In genomic region chr3:153146191-153147053, GRCh38 we compare ENCODE assay signal across 1 cellular context.
TF ChIP-seq lines count a peak whose summit lies in the region.

No MANE protein-coding gene starts in this region.

TF ChIP-seq in K562, 482 proteins besides CTCF, POLR2A, EP300 and RAD21 (continued from another document):
- TF ChIP-seq HBP1 (CRISPR knock-in tag; IDR thresholded peaks at IDR 0.05) (no peak), COPS2 (conservative IDR thresholded peaks at IDR 0.05) (no peak), ZNF395 (CRISPR knock-in tag; IDR thresholded peaks at IDR 0.05) (no peak), AFF1 (IDR thresholded peaks at IDR 0.05; ENCODE audit: low read depth in 1 of 2, partially characterized antibody in 2 of 2) (no peak), PURB (CRISPR knock-in tag; IDR thresholded peaks at IDR 0.05; ENCODE audit: low read depth) (no peak), SREBF1 (IDR thresholded peaks at IDR 0.05; ENCODE audit: borderline replicate concordance, low read depth, low read length) (no peak), ZNF436 (CRISPR knock-in tag; IDR thresholded peaks at IDR 0.05) (no peak), NFRKB (IDR thresholded peaks at IDR 0.05; ENCODE audit: low read depth) (no peak), USF2 (CRISPR knock-in tag; IDR thresholded peaks at IDR 0.05) (no peak), HNRNPLL (IDR thresholded peaks at IDR 0.05; ENCODE audit: low read depth, low read length, poor library complexity, severe bottlenecking) (no peak)
